In the genomic region with DNA sequence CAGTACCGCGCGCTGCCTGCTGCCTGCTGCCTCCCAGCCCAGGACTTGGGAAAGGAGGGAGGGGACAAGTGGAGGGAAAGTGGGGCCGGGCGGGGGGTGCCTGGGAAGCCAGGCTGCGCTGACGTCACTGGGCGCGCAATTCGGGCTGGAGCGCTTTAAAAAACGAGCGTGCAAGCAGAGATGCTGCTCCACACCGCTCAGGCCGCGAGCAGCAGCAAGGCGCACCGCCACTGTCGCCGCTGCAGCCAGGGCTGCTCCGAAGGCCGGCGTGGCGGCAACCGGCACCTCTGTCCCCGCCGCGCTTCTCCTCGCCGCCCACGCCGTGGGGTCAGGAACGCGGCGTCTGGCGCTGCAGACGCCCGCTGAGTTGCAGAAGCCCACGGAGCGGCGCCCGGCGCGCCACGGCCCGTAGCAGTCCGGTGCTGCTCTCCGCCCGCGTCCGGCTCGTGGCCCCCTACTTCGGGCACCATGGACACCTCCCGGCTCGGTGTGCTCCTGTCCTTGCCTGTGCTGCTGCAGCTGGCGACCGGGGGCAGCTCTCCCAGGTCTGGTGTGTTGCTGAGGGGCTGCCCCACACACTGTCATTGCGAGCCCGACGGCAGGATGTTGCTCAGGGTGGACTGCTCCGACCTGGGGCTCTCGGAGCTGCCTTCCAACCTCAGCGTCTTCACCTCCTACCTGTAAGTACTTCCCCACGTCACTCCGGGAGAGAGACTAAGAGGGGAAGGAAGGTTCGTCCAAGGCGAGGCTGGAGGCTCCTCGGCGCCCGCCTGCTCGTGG, we compare ENCODE assay signal across 2 cellular contexts.
TF ChIP-seq lines count a peak whose summit lies in the region.

TSS of gene LGR5 (plus strand) at position 186 of the 780 bp plus-strand sequence. CDS start at position 469, 283 bp downstream.

TF ChIP-seq in IMR-90, 13 proteins besides CTCF, POLR2A, EP300 and RAD21:
- TF ChIP-seq CEBPB (IDR thresholded peaks at IDR 0.05; ENCODE audit: low read depth, low read length): no peak
- no peak for TF ChIP-seq NFE2L2 (IDR thresholded peaks at IDR 0.05; ENCODE audit: low read depth, low read length)
- TF ChIP-seq CHD1 (IDR thresholded peaks at IDR 0.05; ENCODE audit: low read depth, low read length): no peak
- no peak for TF ChIP-seq MXI1 (IDR thresholded peaks at IDR 0.05; ENCODE audit: borderline replicate concordance, low read depth, low read length)
- no peak for TF ChIP-seq USF2 (IDR thresholded peaks at IDR 0.05; ENCODE audit: low read depth, low read length)
- no peak for TF ChIP-seq FOS (IDR thresholded peaks at IDR 0.05; ENCODE audit: low read depth, low read length)
- no peak for TF ChIP-seq MAZ (IDR thresholded peaks at IDR 0.05; ENCODE audit: borderline replicate concordance, low read depth, low read length)
- no peak for TF ChIP-seq BHLHE40 (IDR thresholded peaks at IDR 0.05; ENCODE audit: low read depth, low read length)
- TF ChIP-seq RCOR1 (IDR thresholded peaks at IDR 0.05; ENCODE audit: insufficient replicate concordance, low read length): no peak
- no peak for TF ChIP-seq SMC3 (IDR thresholded peaks at IDR 0.05; ENCODE audit: low read depth, low read length)
- no peak for TF ChIP-seq MAFK (IDR thresholded peaks at IDR 0.05; ENCODE audit: low read depth, low read length)
- no peak for TF ChIP-seq RFX5 (IDR thresholded peaks at IDR 0.05; ENCODE audit: low read depth, low read length)
- TF ChIP-seq ELK1 (IDR thresholded peaks at IDR 0.05; ENCODE audit: borderline replicate concordance, low read depth, low read length): no peak
TF ChIP-seq in IMR-90: peak in this region for 0.

TF ChIP-seq in neural cell, 6 proteins besides CTCF, POLR2A, EP300 and RAD21:
- TF ChIP-seq TAF1 (IDR thresholded peaks at IDR 0.05; ENCODE audit: low read depth): no peak
- no peak for TF ChIP-seq EZH2 (IDR thresholded peaks at IDR 0.05; ENCODE audit: borderline replicate concordance, insufficient read depth, low read length, poor library complexity, severe bottlenecking)
- TF ChIP-seq, protein P1, sequence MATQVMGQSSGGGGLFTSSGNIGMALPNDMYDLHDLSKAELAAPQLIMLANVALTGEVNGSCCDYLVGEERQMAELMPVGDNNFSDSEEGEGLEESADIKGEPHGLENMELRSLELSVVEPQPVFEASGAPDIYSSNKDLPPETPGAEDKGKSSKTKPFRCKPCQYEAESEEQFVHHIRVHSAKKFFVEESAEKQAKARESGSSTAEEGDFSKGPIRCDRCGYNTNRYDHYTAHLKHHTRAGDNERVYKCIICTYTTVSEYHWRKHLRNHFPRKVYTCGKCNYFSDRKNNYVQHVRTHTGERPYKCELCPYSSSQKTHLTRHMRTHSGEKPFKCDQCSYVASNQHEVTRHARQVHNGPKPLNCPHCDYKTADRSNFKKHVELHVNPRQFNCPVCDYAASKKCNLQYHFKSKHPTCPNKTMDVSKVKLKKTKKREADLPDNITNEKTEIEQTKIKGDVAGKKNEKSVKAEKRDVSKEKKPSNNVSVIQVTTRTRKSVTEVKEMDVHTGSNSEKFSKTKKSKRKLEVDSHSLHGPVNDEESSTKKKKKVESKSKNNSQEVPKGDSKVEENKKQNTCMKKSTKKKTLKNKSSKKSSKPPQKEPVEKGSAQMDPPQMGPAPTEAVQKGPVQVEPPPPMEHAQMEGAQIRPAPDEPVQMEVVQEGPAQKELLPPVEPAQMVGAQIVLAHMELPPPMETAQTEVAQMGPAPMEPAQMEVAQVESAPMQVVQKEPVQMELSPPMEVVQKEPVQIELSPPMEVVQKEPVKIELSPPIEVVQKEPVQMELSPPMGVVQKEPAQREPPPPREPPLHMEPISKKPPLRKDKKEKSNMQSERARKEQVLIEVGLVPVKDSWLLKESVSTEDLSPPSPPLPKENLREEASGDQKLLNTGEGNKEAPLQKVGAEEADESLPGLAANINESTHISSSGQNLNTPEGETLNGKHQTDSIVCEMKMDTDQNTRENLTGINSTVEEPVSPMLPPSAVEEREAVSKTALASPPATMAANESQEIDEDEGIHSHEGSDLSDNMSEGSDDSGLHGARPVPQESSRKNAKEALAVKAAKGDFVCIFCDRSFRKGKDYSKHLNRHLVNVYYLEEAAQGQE (IDR thresholded peaks at IDR 0.05; ENCODE audit: borderline replicate concordance): no peak
- peak; percentile 80 for TF ChIP-seq MXI1 (conservative IDR thresholded peaks at IDR 0.05; ENCODE audit: poor library complexity, severe bottlenecking)
- peak; percentile 19 for TF ChIP-seq POLR2AphosphoS5 (IDR thresholded peaks at IDR 0.05)
- TF ChIP-seq SMC3 (conservative IDR thresholded peaks at IDR 0.05; ENCODE audit: poor library complexity): no peak
